Comparison of ENCODE assay signal across 13 cellular contexts in the genomic region with DNA sequence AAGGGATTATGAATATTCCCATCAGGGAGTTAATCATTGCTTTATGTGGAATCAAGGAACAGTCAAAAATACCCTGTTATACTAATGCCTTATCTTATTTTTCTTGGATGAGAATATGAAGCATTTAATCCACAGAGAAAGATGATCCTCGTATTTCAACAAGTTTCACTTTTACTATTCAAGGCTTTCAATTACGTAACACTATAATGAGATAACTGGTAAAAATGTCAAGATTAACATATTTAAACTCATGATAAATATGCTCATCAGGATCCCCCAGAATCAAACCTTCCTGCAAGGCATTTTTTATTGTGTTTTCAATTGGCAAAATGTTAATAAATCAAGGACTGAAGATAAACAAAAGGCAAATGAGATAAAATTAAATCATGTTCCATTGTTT. TPM values are rescaled to one million over a fixed set of nuclear protein-coding genes. Genes with fewer than 3 reads are reported as not detected.
DNase-seq lines count a peak whose midpoint lies in the region; ATAC-seq and TF ChIP-seq lines count a peak whose summit lies in the region.
"Had no signal": no experiment of that assay in that cellular context is flagged by ENCODE, and none has a peak within 500 bp of the region (broad histone marks: within the 10 kb centered on the region; RNA-seq: fewer than 3 reads in every experiment).

No MANE protein-coding gene starts in this region.

- H3K4me1 ChIP-seq in foreskin keratinocyte, result peaks cover 8% of the 10 kb centered on the region
- no peaks in the 10 kb centered on the region for H3K4me1 ChIP-seq in prostate gland (replicated peaks)
- no peaks in the 10 kb centered on the region for H3K4me1 ChIP-seq in endodermal cell (ENCODE audit: control insufficient read depth, insufficient read depth, low read length)
- H3K4me1 ChIP-seq: breast epithelium, SJCRH30 had no signal

- TF ChIP-seq POLR2A in prostate gland (IDR thresholded peaks at IDR 0.05), result no peak

- peak overlapping the region; percentile 6 for H3K4me3 Mint-ChIP-seq in activated T-cell treated with anti-CD3 and anti-CD28 coated beads, Interleukin-2, amount 50 U/mL, for 24 hours
- H3K4me3 Mint-ChIP-seq in activated T-helper 17 cell treated with anti-CD3 and anti-CD28 coated beads, Interleukin-2, amount 50 U/mL, for 72 hours, result peak overlapping the region; percentile 75
- no peak overlapping the region for H3K4me3 Mint-ChIP-seq in endodermal cell
- H3K4me3 Mint-ChIP-seq: mesothelial cell of epicardium had no signal

- no peaks in the 10 kb centered on the region for H3K36me3 ChIP-seq in prostate gland
- H3K36me3 ChIP-seq in endodermal cell (ENCODE audit: control insufficient read depth, insufficient read depth, low read length), result no peaks in the 10 kb centered on the region
- H3K36me3 ChIP-seq: breast epithelium, SJCRH30 had no signal

- H3K27me3 Mint-ChIP-seq in activated T-cell treated with anti-CD3 and anti-CD28 coated beads, Interleukin-2, amount 50 U/mL, for 24 hours, result peaks cover 12% of the 10 kb centered on the region
- H3K27me3 Mint-ChIP-seq in activated T-helper 17 cell treated with anti-CD3 and anti-CD28 coated beads, Interleukin-2, amount 50 U/mL, for 72 hours, result no peaks in the 10 kb centered on the region
- H3K27me3 Mint-ChIP-seq in endodermal cell (ENCODE audit: insufficient read depth), result no peaks in the 10 kb centered on the region

- no peak for TF ChIP-seq CTCF in foreskin keratinocyte (conservative IDR thresholded peaks at IDR 0.05)
- no peak for TF ChIP-seq CTCF in prostate gland (IDR thresholded peaks at IDR 0.05)
- TF ChIP-seq CTCF in endodermal cell (conservative IDR thresholded peaks at IDR 0.05), result no peak

- H3K4me3 ChIP-seq in prostate gland (no peak overlapping the region), endodermal cell (ENCODE audit: low read length) (no peak overlapping the region)
- H3K4me3 ChIP-seq: SJCRH30 had no signal

- H3K36me3 Mint-ChIP-seq in activated T-cell treated with anti-CD3 and anti-CD28 coated beads, Interleukin-2, amount 50 U/mL, for 24 hours (ENCODE audit: low read depth), result peaks cover 35% of the 10 kb centered on the region
- peaks cover 20% of the 10 kb centered on the region for H3K36me3 Mint-ChIP-seq in activated T-helper 17 cell treated with anti-CD3 and anti-CD28 coated beads, Interleukin-2, amount 50 U/mL, for 72 hours (ENCODE audit: low read depth)
- no peaks in the 10 kb centered on the region for H3K36me3 Mint-ChIP-seq in endodermal cell (ENCODE audit: low read depth)
- H3K36me3 Mint-ChIP-seq: mesothelial cell of epicardium had no signal

- H3K27ac Mint-ChIP-seq in activated T-cell treated with anti-CD3 and anti-CD28 coated beads, Interleukin-2, amount 50 U/mL, for 24 hours, result no peak overlapping the region
- peak overlapping the region; percentile 46 for H3K27ac Mint-ChIP-seq in activated T-helper 17 cell treated with anti-CD3 and anti-CD28 coated beads, Interleukin-2, amount 50 U/mL, for 72 hours
- no peak overlapping the region for H3K27ac Mint-ChIP-seq in endodermal cell
- H3K27ac Mint-ChIP-seq: mesothelial cell of epicardium had no signal

- H3K9ac ChIP-seq in endodermal cell (ENCODE audit: extremely low read depth, low read length, poor library complexity, severe bottlenecking), result no peak overlapping the region

- 4% methylated on average over 2 of the region's 2 CpGs for WGBS in prostate gland
- no CpG with 5 or more reads among the region's 2 CpGs for WGBS in endodermal cell (ENCODE audit: insufficient coverage in 1 of 2, insufficient read length in 1 of 2), 2 experiments

- no peaks in the 10 kb centered on the region for H3K27me3 ChIP-seq in foreskin keratinocyte
- no peaks in the 10 kb centered on the region for H3K27me3 ChIP-seq in prostate gland (replicated peaks; ENCODE audit: insufficient read depth)
- no peaks in the 10 kb centered on the region for H3K27me3 ChIP-seq in endodermal cell (ENCODE audit: control insufficient read depth, insufficient read depth, low read length, poor library complexity, severe bottlenecking)
- H3K27me3 ChIP-seq: SJCRH30 had no signal

- peak overlapping the region; percentile 64 for H3K27ac ChIP-seq in foreskin keratinocyte
- no peak overlapping the region for H3K27ac ChIP-seq in prostate gland
- H3K27ac ChIP-seq in endodermal cell (ENCODE audit: low read depth, low read length), result no peak overlapping the region
- H3K27ac ChIP-seq: SJCRH30 had no signal

- H3K9me3 ChIP-seq in prostate gland (no peaks in the 10 kb centered on the region), endodermal cell (ENCODE audit: control insufficient read depth, low read length) (peaks cover 8% of the 10 kb centered on the region)
- H3K9me3 ChIP-seq: breast epithelium, SJCRH30 had no signal

- no peak for DNase-seq in activated T-cell treated with anti-CD3 and anti-CD28 coated beads, Interleukin-2, amount 50 U/mL, for 24 hours
- DNase-seq in activated T-cell treated with anti-CD3 and anti-CD28 coated beads, Interleukin-2, amount 50 U/mL, for 1 hour, result no peak
- DNase-seq in foreskin keratinocyte (no peak), superior temporal gyrus (ENCODE audit: extremely low spot score) (peak; percentile 16), prostate gland (ENCODE audit: low spot score) (no peak), endodermal cell (no peak), UCSD-AML1 (lab: John Stamatoyannopoulos, UW; ENCODE audit: unreplicated experiment) (no peak)
- DNase-seq: Karpas-422, NCI-H345, SJCRH30 had no signal

- no peak for ATAC-seq in activated T-helper 17 cell treated with anti-CD3 and anti-CD28 coated beads, Interleukin-2, amount 50 U/mL, for 72 hours (replicated peaks)
- no peak for ATAC-seq in foreskin keratinocyte

- H3K4me1 Mint-ChIP-seq in activated T-cell treated with anti-CD3 and anti-CD28 coated beads, Interleukin-2, amount 50 U/mL, for 24 hours (ENCODE audit: low read depth), result peaks cover 37% of the 10 kb centered on the region
- H3K4me1 Mint-ChIP-seq in activated T-helper 17 cell treated with anti-CD3 and anti-CD28 coated beads, Interleukin-2, amount 50 U/mL, for 72 hours, result peaks cover 22% of the 10 kb centered on the region
- no peaks in the 10 kb centered on the region for H3K4me1 Mint-ChIP-seq in endodermal cell
- H3K4me1 Mint-ChIP-seq: mesothelial cell of epicardium had no signal

- H3K9me3 Mint-ChIP-seq in activated T-cell treated with anti-CD3 and anti-CD28 coated beads, Interleukin-2, amount 50 U/mL, for 24 hours, result no peaks in the 10 kb centered on the region
- no peaks in the 10 kb centered on the region for H3K9me3 Mint-ChIP-seq in activated T-helper 17 cell treated with anti-CD3 and anti-CD28 coated beads, Interleukin-2, amount 50 U/mL, for 72 hours
- H3K9me3 Mint-ChIP-seq in endodermal cell, result peaks cover 15% of the 10 kb centered on the region

- intact Hi-C loops in prostate gland (cut with DNase I), result loop anchor here (10.0 kb wide), 1 partner anchor 310 kb away; a partner anchor contains a TSS

RNA-seq across cellular contexts. Expression of a gene that starts 5.1 kb away (rescaled TPM):
- 1 to 10 TPM; 2.2 to 4.6 TPM for total RNA-seq in activated T-helper 17 cell treated with anti-CD3 and anti-CD28 coated beads, Interleukin-2, amount 50 U/mL, for 72 hours
- 2.4 and 2.5 TPM in 2 replicates for total RNA-seq in foreskin keratinocyte
- 0.34 and 0.36 TPM in 2 replicates for polyA plus RNA-seq in foreskin keratinocyte
- 1 to 10 TPM; 7.4 to 8.7 TPM for total RNA-seq in prostate gland
- total RNA-seq in endodermal cell, result 1 to 10 TPM in 1 of 2 donors, not detected in 1; 1.9 TPM
- 1.2 TPM for polyA plus RNA-seq in endodermal cell (2013, experiment 1 of 2)
- polyA plus RNA-seq in endodermal cell (2013, experiment 2 of 2), result 1.1 TPM
